Comparison of ENCODE assay signal across 18 cellular contexts in the genomic region with DNA sequence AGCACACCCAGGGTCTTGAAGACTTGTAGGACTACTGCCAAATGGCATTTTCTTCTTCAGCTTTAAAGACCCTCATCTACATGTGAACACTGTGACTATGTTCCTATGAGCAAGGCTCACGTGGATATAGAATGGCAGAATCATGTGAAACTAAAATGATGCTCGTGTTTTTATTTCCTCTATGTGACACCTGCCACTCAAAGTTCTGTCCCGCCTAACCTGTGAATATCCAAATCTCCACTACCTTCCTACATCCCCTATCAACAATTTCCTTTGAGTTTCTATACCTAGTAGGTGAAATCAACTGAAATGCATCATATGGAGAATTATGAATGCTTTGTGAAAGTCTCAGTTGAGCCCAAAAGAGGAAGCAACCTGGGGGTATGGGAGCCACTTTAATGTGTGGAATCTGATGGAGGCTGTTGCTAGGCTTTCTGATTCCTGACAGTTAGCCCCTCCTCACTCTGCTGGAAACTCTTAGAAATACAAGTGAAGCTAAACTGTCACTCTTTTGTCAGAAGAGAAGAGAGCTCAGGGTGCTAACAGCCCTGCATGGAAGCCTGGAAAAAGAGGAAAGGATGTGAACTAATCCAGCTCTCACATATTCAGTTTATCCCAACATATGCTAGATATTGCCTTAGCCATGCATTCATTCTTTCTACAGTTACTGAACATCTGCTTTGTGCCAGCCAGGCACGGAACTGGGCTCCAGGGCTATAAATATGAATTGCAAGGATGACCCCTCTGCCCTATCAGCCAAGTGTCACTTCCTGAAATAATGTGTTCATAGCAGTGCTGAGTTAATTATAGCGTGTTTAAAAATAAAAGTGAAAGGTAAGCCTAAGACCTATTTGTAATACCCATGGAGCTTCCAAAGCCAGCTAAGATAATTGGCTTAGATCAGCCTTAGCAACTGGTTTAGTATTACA. TPM values are rescaled to one million over a fixed set of nuclear protein-coding genes. Genes with fewer than 3 reads are reported as not detected.
DNase-seq lines count a peak whose midpoint lies in the region; ATAC-seq, FAIRE-seq and TF ChIP-seq lines count a peak whose summit lies in the region.
"Had no signal": no experiment of that assay in that cellular context is flagged by ENCODE, and none has a peak within 500 bp of the region (broad histone marks: within the 10 kb centered on the region; RNA-seq: fewer than 3 reads in every experiment).

No MANE protein-coding gene starts in this region.

- H3K36me3 ChIP-seq in H7 (replicated peaks; ENCODE audit: control insufficient read depth, insufficient read depth, low read length) (no peaks in the 10 kb centered on the region), osteoblast (ENCODE audit: insufficient read depth, low read length) (no peaks in the 10 kb centered on the region), Peyer's patch (no peaks in the 10 kb centered on the region)
- H3K36me3 ChIP-seq: ascending aorta had no signal

- TF ChIP-seq POLR2A in H54 (IDR thresholded peaks at IDR 0.05; ENCODE audit: low read depth, low read length): no peak
- TF ChIP-seq POLR2A in Peyer's patch (IDR thresholded peaks at IDR 0.05): no peak

- TF ChIP-seq CTCF in osteoblast (IDR thresholded peaks at IDR 0.05; ENCODE audit: extremely low read depth, low read depth, low read length): no peak
- TF ChIP-seq CTCF in Peyer's patch (IDR thresholded peaks at IDR 0.05): no peak

- H3K27me3 ChIP-seq in H7 (ENCODE audit: control insufficient read depth, insufficient read depth, low read length) (no peaks in the 10 kb centered on the region), osteoblast (ENCODE audit: insufficient read depth, low read length) (peaks cover 16% of the 10 kb centered on the region), Peyer's patch (no peaks in the 10 kb centered on the region)
- H3K27me3 ChIP-seq: ascending aorta had no signal

- H3K4me1 ChIP-seq in osteoblast (ENCODE audit: insufficient read depth, low read length): no peaks in the 10 kb centered on the region
- no peaks in the 10 kb centered on the region for H3K4me1 ChIP-seq in Peyer's patch
- H3K4me1 ChIP-seq: ascending aorta had no signal

- H4K20me1 ChIP-seq in osteoblast (ENCODE audit: insufficient read depth, low read length): no peaks in the 10 kb centered on the region

- no peak for FAIRE-seq in H54 (lab: Jason Lieb, UNC)
- FAIRE-seq: G401.6 had no signal

- H3K9me3 ChIP-seq in osteoblast (ENCODE audit: low read depth, low read length) (no peaks in the 10 kb centered on the region), Peyer's patch (no peaks in the 10 kb centered on the region)
- H3K9me3 ChIP-seq: ascending aorta had no signal

- no peaks in the 10 kb centered on the region for H3K79me2 ChIP-seq in osteoblast (ENCODE audit: insufficient read depth, low read length)

- DNase-seq in H7: peak; percentile 21
- peak; percentile 48 for DNase-seq in MV-4-11 (lab: John Stamatoyannopoulos, UW)
- peak; percentile 41 for DNase-seq in osteoblast (ENCODE audit: insufficient read length, low spot score, missing footprints)
- DNase-seq in H54 (ENCODE audit: insufficient read length, low spot score): no peak
- DNase-seq in NCI-H1092 (lab: John Stamatoyannopoulos, UW): no peak
- DNase-seq in Peyer's patch: no peak
- DNase-seq: activated CD4-positive, alpha-beta memory T cell treated with anti-CD3 and anti-CD28 coated beads for 36 hours; CD4-positive, alpha-beta memory T cell; NCI-H1417 treated with DMSO at 0.1 percent for 48 hours; NCI-H524 treated with DMSO at 0.1 percent for 48 hours; SIG-M5; stimulated activated CD4-positive, alpha-beta T cell treated with anti-CD3 and anti-CD28 coated beads, Interleukin-12 subunit alpha, Interleukin-12 subunit beta, amount 100 ng/mL, for 4 hours; T1000 had no signal

- H3K4me3 ChIP-seq in H7 (ENCODE audit: insufficient read depth, low read depth, low read length): no peak overlapping the region
- no peak overlapping the region for H3K4me3 ChIP-seq in osteoblast (ENCODE audit: insufficient read depth, low read length)
- H3K4me3 ChIP-seq in Peyer's patch: no peak overlapping the region
- H3K4me3 ChIP-seq: ascending aorta had no signal

- H3K27ac ChIP-seq in osteoblast (ENCODE audit: low read depth, low read length): no peak overlapping the region
- no peak overlapping the region for H3K27ac ChIP-seq in Peyer's patch
- H3K27ac ChIP-seq: ascending aorta had no signal

- ATAC-seq in GM19324 (IDR thresholded peaks at IDR 0.05; ENCODE audit: low FRiP score, unreplicated experiment): peak; percentile 49
- ATAC-seq in HG03139 (IDR thresholded peaks at IDR 0.05; ENCODE audit: unreplicated experiment): no peak

- H3K4me2 ChIP-seq in osteoblast (ENCODE audit: insufficient read depth, low read length): no peak overlapping the region

- H2AFZ ChIP-seq in osteoblast (ENCODE audit: low read length): no peak overlapping the region

RNA-seq across cellular contexts. Expression of gene LHFPL1, which starts 11.0 kb away (rescaled TPM):
- total RNA-seq in H7 (2014; rRNA removed; shearing (Covaris generic)): 1.6 and 3.7 TPM in 2 replicates
- total RNA-seq in osteoblast (not detected in 2 replicates), Peyer's patch (not detected)
- total RNA-seq: ascending aorta, omental fat pad had no signal

Comparison
In these comparisons a context has a peak if more than half of its experiments do, and no peak if none do; other contexts are left out.
1. DNase-seq: peak in H7 (single experiment), MV-4-11 (single experiment) and osteoblast (single experiment); none in H54 (single experiment), NCI-H1092 (single experiment) and Peyer's patch (0 of 3).